Comparison of ENCODE assay signal across 13 cellular contexts in genomic region chrX:129706395-129707072, GRCh38. TPM values are rescaled to one million over a fixed set of nuclear protein-coding genes. Genes with fewer than 3 reads are reported as not detected.
DNase-seq lines count a peak whose midpoint lies in the region; ATAC-seq and TF ChIP-seq lines count a peak whose summit lies in the region.
"Had no signal": no experiment of that assay in that cellular context is flagged by ENCODE, and none has a peak within 500 bp of the region (broad histone marks: within the 10 kb centered on the region; RNA-seq: fewer than 3 reads in every experiment).

No MANE protein-coding gene starts in this region.

- 49 to 81% (median 65%) methylated on average over 5 to 7 of the region's 7 CpGs for WGBS in spleen, 5 donors

- H3K4me2 ChIP-seq in BLaER1: peak overlapping the region; percentile 31

- no peak overlapping the region for H3K4me3 Mint-ChIP-seq in T-helper 17 cell
- H3K4me3 Mint-ChIP-seq: mesothelial cell of epicardium had no signal

- H3K4me3 ChIP-seq in BLaER1 (no peak overlapping the region), spleen (no peak overlapping the region)

- intact Hi-C loops in spleen (cut with DNase I; ENCODE audit: low total_unique reads): no loop called here

- H3K36me3 Mint-ChIP-seq in T-helper 17 cell (ENCODE audit: low read depth): peaks cover 3% of the 10 kb centered on the region
- H3K36me3 Mint-ChIP-seq in activated naive CD4-positive, alpha-beta T cell treated with anti-CD3 and anti-CD28 coated beads, Interleukin-2, amount 50 U/mL, for 72 hours: peaks cover 0 to 10% of the 10 kb centered on the region in 2 donors
- H3K36me3 Mint-ChIP-seq: mesothelial cell of epicardium had no signal

- H3K9me3 Mint-ChIP-seq in activated naive CD4-positive, alpha-beta T cell treated with anti-CD3 and anti-CD28 coated beads, Interleukin-2, amount 50 U/mL, for 72 hours: no peaks in the 10 kb centered on the region

- no peaks in the 10 kb centered on the region for H3K4me1 Mint-ChIP-seq in T-helper 17 cell
- H3K4me1 Mint-ChIP-seq: mesothelial cell of epicardium had no signal

- no peak for TF ChIP-seq CTCF in spleen (IDR thresholded peaks at IDR 0.05 in 8 of 11, conservative IDR thresholded peaks at IDR 0.05 in 3 of 11)

- no peak overlapping the region for H3K9ac ChIP-seq in BLaER1

- H3K9me3 ChIP-seq in BLaER1: peaks cover 16% of the 10 kb centered on the region
- peaks cover 0 to 7% (median 0%) of the 10 kb centered on the region in 8 donors for H3K9me3 ChIP-seq in spleen
- H3K9me3 ChIP-seq in T-helper 17 cell (ENCODE audit: control insufficient read depth, low read length, poor library complexity, severe bottlenecking): no peaks in the 10 kb centered on the region

- no peak for TF ChIP-seq POLR2A in spleen (IDR thresholded peaks at IDR 0.05)

- no peak overlapping the region for H3K27ac Mint-ChIP-seq in T-helper 17 cell
- H3K27ac Mint-ChIP-seq in activated naive CD4-positive, alpha-beta T cell treated with anti-CD3 and anti-CD28 coated beads, Interleukin-2, amount 50 U/mL, for 72 hours: peak overlapping the region in 1 of 2 donors; percentile 22
- H3K27ac Mint-ChIP-seq: mesothelial cell of epicardium had no signal

- H3K36me3 ChIP-seq in BLaER1 (no peaks in the 10 kb centered on the region), spleen (no peaks in the 10 kb centered on the region)

- DNase-seq in NCI-H1105 treated with DMSO at 0.1 percent for 48 hours (lab: John Stamatoyannopoulos, UW) (peak; percentile 60), astrocyte of the hippocampus (ENCODE audit: low read depth, low spot score) (peak; percentile 66), left lobe of liver (ENCODE audit: low spot score) (peak; percentile 47), spleen (no peak), AG20443 (ENCODE audit: low spot score) (no peak), T-helper 17 cell (no peak)
- no peak for DNase-seq in activated naive CD4-positive, alpha-beta T cell treated with anti-CD3 and anti-CD28 coated beads, Interleukin-2, amount 50 U/mL, for 72 hours (ENCODE audit: low spot score in 2 of 2)
- DNase-seq: activated CD4-positive, alpha-beta T cell treated with anti-CD3 and anti-CD28 coated beads for 1 hour; AML-193; cortex of kidney; NCI-H1048 had no signal

- ATAC-seq in left lobe of liver (peak; percentile 53), T-helper 17 cell (no peak)
- no peak for ATAC-seq in activated naive CD4-positive, alpha-beta T cell treated with anti-CD3 and anti-CD28 coated beads, Interleukin-2, amount 50 U/mL, for 72 hours

- H3K27me3 ChIP-seq in BLaER1 (peaks cover 68% of the 10 kb centered on the region), spleen (replicated peaks in 1 of 7) (no peaks in the 10 kb centered on the region)

- H4K20me1 ChIP-seq in BLaER1: no peaks in the 10 kb centered on the region

- no peaks in the 10 kb centered on the region for H3K27me3 Mint-ChIP-seq in T-helper 17 cell

- peaks cover 36% of the 10 kb centered on the region for H3K4me1 ChIP-seq in BLaER1
- no peaks in the 10 kb centered on the region for H3K4me1 ChIP-seq in spleen

- peak overlapping the region; percentile 28; the same call in 1 of the 2 replicates for H3K27ac ChIP-seq in BLaER1
- no peak overlapping the region for H3K27ac ChIP-seq in spleen

RNA-seq across cellular contexts. Expression of gene XPNPEP2, which starts 32.2 kb away (rescaled TPM):
- 2.0 TPM for total RNA-seq in left lobe of liver
- total RNA-seq in spleen: under 1 TPM; 0.09 to 0.74 (median 0.20) TPM
- polyA plus RNA-seq in spleen: under 1 TPM; 0.13 to 0.46 (median 0.22) TPM
- total RNA-seq in T-helper 17 cell: under 1 TPM; 0.25 to 0.83 TPM
- under 1 TPM in 1 of 2 donors, not detected in 1; 0.21 TPM for total RNA-seq in activated naive CD4-positive, alpha-beta T cell treated with anti-CD3 and anti-CD28 coated beads, Interleukin-2, amount 50 U/mL, for 72 hours

RNA-seq across cellular contexts. Expression of gene APLN, which starts 51.8 kb away (rescaled TPM):
- total RNA-seq in left lobe of liver (1.2 TPM), spleen (1 to 10 TPM in 1 of 7 donors, under 1 TPM in 4, not detected in 2; 0.09 to 2.0 (median 0.39) TPM), T-helper 17 cell (not detected)
- under 1 TPM; 0.18 to 0.33 (median 0.19) TPM for polyA plus RNA-seq in spleen
- total RNA-seq in activated naive CD4-positive, alpha-beta T cell treated with anti-CD3 and anti-CD28 coated beads, Interleukin-2, amount 50 U/mL, for 72 hours: 1 to 10 TPM in 1 of 2 donors, not detected in 1; 2.0 TPM

Comparison
In these comparisons a context has a peak if more than half of its experiments do, and no peak if none do; other contexts are left out.
1. DNase-seq: peak in NCI-H1105 treated with DMSO at 0.1 percent for 48 hours (single experiment), astrocyte of the hippocampus (single experiment) and left lobe of liver (single experiment); none in spleen (single experiment), AG20443 (single experiment), T-helper 17 cell (0 of 3) and activated naive CD4-positive, alpha-beta T cell treated with anti-CD3 and anti-CD28 coated beads, Interleukin-2, amount 50 U/mL, for 72 hours (0 of 2).